ENCODE assay signal across 17 cellular contexts in genomic region chr5:136620016-136620419, GRCh38.
DNase-seq lines count a peak whose midpoint lies in the region; ATAC-seq and TF ChIP-seq lines count a peak whose summit lies in the region.
"Had no signal": no experiment of that assay in that cellular context is flagged by ENCODE, and none has a peak within 500 bp of the region (broad histone marks: within the 10 kb centered on the region; RNA-seq: fewer than 3 reads in every experiment).

No MANE protein-coding gene starts in this region.

- POLR2A ChIA-PET in naive thymus-derived CD4-positive, alpha-beta T cell (lab: Charles Lee): no interaction called here

- H3K4me3 ChIP-seq in cardiac fibroblast (replicated peaks in 1 of 2; ENCODE audit: low read depth in 2 of 2, low read length in 2 of 2): no peak overlapping the region
- H3K4me3 ChIP-seq in naive thymus-derived CD4-positive, alpha-beta T cell (ENCODE audit: low read length): no peak overlapping the region
- H3K4me3 ChIP-seq in effector memory CD4-positive, alpha-beta T cell (ENCODE audit: insufficient read depth, low read depth, low read length, poor library complexity, severe bottlenecking): no peak overlapping the region
- H3K4me3 ChIP-seq: right atrium auricular region had no signal

- H3K27me3 ChIP-seq in naive thymus-derived CD4-positive, alpha-beta T cell (ENCODE audit: control insufficient read depth in 2 of 2, insufficient read depth in 2 of 2, low read length in 2 of 2): no peaks in the 10 kb centered on the region
- H3K27me3 ChIP-seq in effector memory CD4-positive, alpha-beta T cell (replicated peaks; ENCODE audit: control insufficient read depth, insufficient read depth, low read length, poor library complexity, severe bottlenecking): no peaks in the 10 kb centered on the region
- H3K27me3 ChIP-seq: right atrium auricular region had no signal

- no peaks in the 10 kb centered on the region for H3K4me1 ChIP-seq in naive thymus-derived CD4-positive, alpha-beta T cell (ENCODE audit: control insufficient read depth in 2 of 2, insufficient read depth in 2 of 2, low read length in 2 of 2)
- no peaks in the 10 kb centered on the region for H3K4me1 ChIP-seq in effector memory CD4-positive, alpha-beta T cell (ENCODE audit: control insufficient read depth, insufficient read depth, low read length, poor library complexity, severe bottlenecking)
- H3K4me1 ChIP-seq: right atrium auricular region had no signal

- H3K4me3 Mint-ChIP-seq in HFFc6: no peak overlapping the region
- H3K4me3 Mint-ChIP-seq in naive thymus-derived CD4-positive, alpha-beta T cell: no peak overlapping the region
- H3K4me3 Mint-ChIP-seq: CD8-positive, alpha-beta T cell; central memory CD8-positive, alpha-beta T cell; neural crest cell had no signal

- H3K9me3 Mint-ChIP-seq in HFFc6: no peaks in the 10 kb centered on the region
- peaks cover 0 to 7% (median 0%) of the 10 kb centered on the region in 11 donors for H3K9me3 Mint-ChIP-seq in naive thymus-derived CD4-positive, alpha-beta T cell
- H3K9me3 Mint-ChIP-seq: activated naive CD4-positive, alpha-beta T cell treated with anti-CD3 and anti-CD28 coated beads, Interleukin-2, amount 50 U/mL, for 72 hours; CD8-positive, alpha-beta T cell; central memory CD8-positive, alpha-beta T cell; neural crest cell had no signal

- CTCF ChIA-PET in naive thymus-derived CD4-positive, alpha-beta T cell (lab: Charles Lee): no interaction called here

- no peaks in the 10 kb centered on the region for H3K27me3 Mint-ChIP-seq in HFFc6 (ENCODE audit: insufficient read depth)
- no peaks in the 10 kb centered on the region for H3K27me3 Mint-ChIP-seq in naive thymus-derived CD4-positive, alpha-beta T cell
- H3K27me3 Mint-ChIP-seq: central memory CD8-positive, alpha-beta T cell had no signal

- peaks cover 5% of the 10 kb centered on the region; the same call in 1 of the 2 replicates for H3K4me1 Mint-ChIP-seq in HFFc6 (ENCODE audit: low read depth)
- H3K4me1 Mint-ChIP-seq in naive thymus-derived CD4-positive, alpha-beta T cell: no peaks in the 10 kb centered on the region
- H3K4me1 Mint-ChIP-seq: neural crest cell had no signal

- H3K36me3 Mint-ChIP-seq in HFFc6 (ENCODE audit: low read depth): no peaks in the 10 kb centered on the region
- H3K36me3 Mint-ChIP-seq in naive thymus-derived CD4-positive, alpha-beta T cell: no peaks in the 10 kb centered on the region
- H3K36me3 Mint-ChIP-seq: activated naive CD4-positive, alpha-beta T cell treated with anti-CD3 and anti-CD28 coated beads, Interleukin-2, amount 50 U/mL, for 72 hours; CD8-positive, alpha-beta T cell had no signal

- H3K9me3 ChIP-seq in naive thymus-derived CD4-positive, alpha-beta T cell (ENCODE audit: control insufficient read depth in 2 of 3, low read length in 3 of 3): no peaks in the 10 kb centered on the region
- H3K9me3 ChIP-seq in effector memory CD4-positive, alpha-beta T cell (ENCODE audit: control insufficient read depth, low read length): no peaks in the 10 kb centered on the region
- H3K9me3 ChIP-seq: right atrium auricular region had no signal

- no peak for TF ChIP-seq CTCF in HFFc6 (IDR thresholded peaks at IDR 0.05)
- TF ChIP-seq CTCF in cardiac fibroblast (IDR thresholded peaks at IDR 0.05; ENCODE audit: low read depth, low read length): no peak

- H3K36me3 ChIP-seq in naive thymus-derived CD4-positive, alpha-beta T cell (ENCODE audit: control insufficient read depth in 2 of 3, insufficient read depth in 3 of 3, low read length in 3 of 3): no peaks in the 10 kb centered on the region
- no peaks in the 10 kb centered on the region for H3K36me3 ChIP-seq in effector memory CD4-positive, alpha-beta T cell (ENCODE audit: control insufficient read depth, insufficient read depth, low read length)
- H3K36me3 ChIP-seq: right atrium auricular region had no signal

- H3K27ac ChIP-seq in naive thymus-derived CD4-positive, alpha-beta T cell (ENCODE audit: low read depth, low read length): no peak overlapping the region
- H3K27ac ChIP-seq in effector memory CD4-positive, alpha-beta T cell (ENCODE audit: insufficient read depth, low read length, poor library complexity, severe bottlenecking): no peak overlapping the region
- H3K27ac ChIP-seq: right atrium auricular region had no signal

- no peak overlapping the region for H3K27ac Mint-ChIP-seq in HFFc6
- no peak overlapping the region for H3K27ac Mint-ChIP-seq in naive thymus-derived CD4-positive, alpha-beta T cell
- H3K27ac Mint-ChIP-seq: activated naive CD4-positive, alpha-beta T cell treated with anti-CD3 and anti-CD28 coated beads, Interleukin-2, amount 50 U/mL, for 72 hours; CD8-positive, alpha-beta T cell had no signal

- DNase-seq in HFFc6: peak; percentile 80
- DNase-seq in NCI-H226: peak; percentile 78
- DNase-seq in cardiac fibroblast (ENCODE audit: low read depth in 2 of 2): peak; percentile 15 to 31
- no peak for DNase-seq in naive thymus-derived CD4-positive, alpha-beta T cell
- DNase-seq in T-helper 1 cell: no peak
- no peak for DNase-seq in activated CD4-positive, CD25-positive, alpha-beta regulatory T cell treated with anti-CD3 and anti-CD28 coated beads, Interleukin-2, amount 50 U/mL, for 72 hours
- DNase-seq in effector memory CD4-positive, alpha-beta T cell: no peak
- no peak for DNase-seq in NCI-H2029 treated with DMSO at 0.1 percent for 48 hours (lab: John Stamatoyannopoulos, UW)
- DNase-seq: CD8-positive, alpha-beta T cell; Karpas-422; NCI-H2107; stimulated activated CD4-positive, alpha-beta T cell treated with anti-CD3 and anti-CD28 coated beads, Interleukin-4, amount 100 ng/mL, for 1 hour had no signal

- ATAC-seq in naive thymus-derived CD4-positive, alpha-beta T cell: peak; percentile 72
- ATAC-seq: activated CD4-positive, CD25-positive, alpha-beta regulatory T cell treated with anti-CD3 and anti-CD28 coated beads, Interleukin-2, amount 50 U/mL, for 24 hours; activated naive CD4-positive, alpha-beta T cell treated with anti-CD3 and anti-CD28 coated beads, Interleukin-2, amount 50 U/mL, for 72 hours; CD8-positive, alpha-beta T cell had no signal

- intact Hi-C loops in naive thymus-derived CD4-positive, alpha-beta T cell (cut with micrococcal nuclease): no loop called here

Comparison
In these comparisons a context has a peak if more than half of its experiments do, and no peak if none do; other contexts are left out.
1. DNase-seq: peak in HFFc6 (single experiment), NCI-H226 (single experiment) and cardiac fibroblast (2 of 2); none in naive thymus-derived CD4-positive, alpha-beta T cell (0 of 9), T-helper 1 cell (0 of 5), activated CD4-positive, CD25-positive, alpha-beta regulatory T cell treated with anti-CD3 and anti-CD28 coated beads, Interleukin-2, amount 50 U/mL, for 72 hours (single experiment), effector memory CD4-positive, alpha-beta T cell (0 of 3) and NCI-H2029 treated with DMSO at 0.1 percent for 48 hours (single experiment).